8 cellular contexts compared by ENCODE assay signal in the genomic region with DNA sequence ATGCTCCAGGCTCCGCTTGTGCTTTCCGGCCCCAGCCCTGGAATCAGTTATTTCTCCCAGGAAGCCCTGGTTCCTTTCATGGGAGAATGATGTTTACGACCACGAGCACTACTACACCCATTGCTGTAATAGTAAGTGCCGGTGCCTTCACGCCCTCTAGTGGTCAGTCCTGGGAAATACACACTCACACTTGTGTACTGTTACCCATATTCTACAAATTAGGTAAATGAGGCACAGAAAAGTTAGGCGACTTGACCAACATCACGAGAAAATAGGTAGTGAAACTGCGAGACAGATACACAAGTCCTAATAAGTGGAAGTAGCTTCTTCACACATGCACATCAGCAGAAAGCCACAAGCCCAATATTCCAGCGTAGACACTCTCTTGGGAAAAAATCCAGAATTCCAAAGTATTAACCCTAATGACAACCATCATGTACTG. TPM values are rescaled to one million over a fixed set of nuclear protein-coding genes. Genes with fewer than 3 reads are reported as not detected.
A peak's percentile ranks its signal among the peaks of the same experiment; 100 is the strongest.
DNase-seq lines count a peak whose midpoint lies in the region; ATAC-seq, FAIRE-seq and TF ChIP-seq lines count a peak whose summit lies in the region.

No MANE protein-coding gene starts in this region.

- H3K27ac ChIP-seq in ovary (no peak overlapping the region), tibial nerve (no peak overlapping the region)

- TF ChIP-seq CTCF in GM10266 (IDR thresholded peaks at IDR 0.05; ENCODE audit: control insufficient read depth, insufficient read depth, low read depth, missing control alignments), result peak; percentile 96
- peak; percentile 82 for TF ChIP-seq CTCF in LNCaP clone FGC (IDR thresholded peaks at IDR 0.05; ENCODE audit: control insufficient read depth, extremely low read depth, insufficient read depth)
- peak; percentile 16 to 47 (median 45) for TF ChIP-seq CTCF in ovary (IDR thresholded peaks at IDR 0.05)
- peak; percentile 65 to 88 (median 83) for TF ChIP-seq CTCF in tibial nerve (IDR thresholded peaks at IDR 0.05)

- H3K4me1 ChIP-seq in ovary (ENCODE audit: insufficient read depth), result no peaks in the 10 kb centered on the region
- H3K4me1 ChIP-seq in tibial nerve, result peaks cover 0 to 7% (median 0%) of the 10 kb centered on the region in 4 donors

- ATAC-seq in HG02678 (IDR thresholded peaks at IDR 0.05; ENCODE audit: unreplicated experiment), result no peak

- FAIRE-seq in frontal cortex (lab: Jason Lieb, UNC), result no peak

- WGBS in ovary, 3 donors, result 6 to 10% (median 8%) methylated on average over 10 of the region's 10 CpGs
- WGBS in tibial nerve, 2 donors, result 3 to 6% methylated on average over 10 of the region's 10 CpGs

- intact Hi-C loops in ovary (cut with DNase I), result no loop called here

- TF ChIP-seq POLR2A in ovary (IDR thresholded peaks at IDR 0.05), result no peak
- TF ChIP-seq POLR2A in tibial nerve (IDR thresholded peaks at IDR 0.05), result no peak

- no peaks in the 10 kb centered on the region for H3K9me3 ChIP-seq in ovary
- H3K9me3 ChIP-seq in tibial nerve, result peaks cover 0 to 11% (median 0%) of the 10 kb centered on the region in 4 donors

- H3K36me3 ChIP-seq in ovary, result no peaks in the 10 kb centered on the region
- H3K36me3 ChIP-seq in tibial nerve, result no peaks in the 10 kb centered on the region

- H3K4me3 ChIP-seq in LNCaP clone FGC (ENCODE audit: low read depth, low read length) (no peak overlapping the region), ovary (no peak overlapping the region), tibial nerve (no peak overlapping the region)

- TF ChIP-seq EP300 in ovary (IDR thresholded peaks at IDR 0.05) (no peak), tibial nerve (IDR thresholded peaks at IDR 0.05) (no peak)

- H3K27me3 ChIP-seq in ovary (no peaks in the 10 kb centered on the region), tibial nerve (peaks cover 0 to 3% of the 10 kb centered on the region in 2 donors)

- peak; percentile 84 for DNase-seq in GM10266 (ENCODE audit: extremely low spot score)
- no peak for DNase-seq in LNCaP clone FGC (ENCODE audit: low read depth)
- DNase-seq in SIG-M5 (lab: John Stamatoyannopoulos, UW), result peak; percentile 41
- peak; percentile 55 for DNase-seq in activated T-helper 9 cell treated with anti-CD3 and anti-CD28 coated beads, Interleukin-2, amount 50 U/mL, for 16 hours (ENCODE audit: low read depth)
- peak; percentile 57 to 70 for DNase-seq in frontal cortex (ENCODE audit: low spot score in 2 of 2)
- peak; percentile 22 to 55 (median 40) for DNase-seq in ovary
- peak; percentile 61 to 81 for DNase-seq in tibial nerve (ENCODE audit: low spot score in 2 of 2)

RNA-seq across cellular contexts. Expression of gene CEACAM21, which starts 21.7 kb away (rescaled TPM):
- total RNA-seq in frontal cortex (1.2 TPM), ovary (1 to 10 TPM in 3 of 7 donors, under 1 TPM in 2, not detected in 2; 0.25 to 1.8 (median 1.1) TPM), tibial nerve (1 to 10 TPM in 1 of 4 donors, under 1 TPM in 2, not detected in 1; 0.60 to 2.2 (median 0.87) TPM)
- 10 to 100 TPM in 1 of 2 donors, 1 to 10 TPM in 1; 3.0 to 11.4 TPM for polyA plus RNA-seq in ovary

RNA-seq across cellular contexts. Expression of gene CEACAM4, which starts 29.3 kb away (rescaled TPM):
- total RNA-seq in frontal cortex (not detected), ovary (under 1 TPM in 3 of 7 donors, not detected in 4; 0.18 to 0.74 (median 0.40) TPM), tibial nerve (1 to 10 TPM in 2 of 4 donors, under 1 TPM in 1, not detected in 1; 0.60 to 1.7 (median 1.6) TPM)
- under 1 TPM; 0.27 to 0.32 TPM for polyA plus RNA-seq in ovary

Comparison
In these comparisons a context has a peak if more than half of its experiments do, and no peak if none do; other contexts are left out.
1. CTCF ChIP-seq: peak in every context shown above with its lines; median percentile 96 in GM10266; 83 in tibial nerve; 82 in LNCaP clone FGC; 45 in ovary.